ENCODE assay signal across 13 cellular contexts in the genomic region with DNA sequence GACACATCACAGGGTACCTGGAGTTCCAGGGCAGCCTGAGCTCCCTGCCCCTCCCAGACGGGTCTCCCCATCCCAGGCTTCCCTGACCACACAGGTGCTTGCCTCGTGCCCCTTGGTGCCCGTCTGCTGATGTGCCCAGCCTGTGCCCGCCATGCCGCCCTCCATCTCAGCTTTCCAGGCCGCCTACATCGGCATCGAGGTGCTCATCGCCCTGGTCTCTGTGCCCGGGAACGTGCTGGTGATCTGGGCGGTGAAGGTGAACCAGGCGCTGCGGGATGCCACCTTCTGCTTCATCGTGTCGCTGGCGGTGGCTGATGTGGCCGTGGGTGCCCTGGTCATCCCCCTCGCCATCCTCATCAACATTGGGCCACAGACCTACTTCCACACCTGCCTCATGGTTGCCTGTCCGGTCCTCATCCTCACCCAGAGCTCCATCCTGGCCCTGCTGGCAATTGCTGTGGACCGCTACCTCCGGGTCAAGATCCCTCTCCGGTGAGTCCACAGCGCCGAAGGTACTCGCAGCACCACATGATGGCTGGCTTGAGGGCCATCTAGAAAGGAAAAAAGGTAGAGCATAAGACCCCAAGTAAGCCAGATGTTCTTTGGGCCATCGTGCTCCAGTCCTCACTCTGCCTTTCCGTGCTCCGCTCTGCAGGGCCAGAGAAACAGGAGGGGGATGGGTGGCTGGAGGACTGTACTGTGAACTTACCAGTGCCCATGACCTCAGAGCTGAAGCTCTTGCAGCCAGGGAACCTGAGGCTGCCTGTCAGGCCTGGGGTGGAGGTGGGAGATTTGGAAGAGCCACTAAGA. TPM values are rescaled to one million over a fixed set of nuclear protein-coding genes. Genes with fewer than 3 reads are reported as not detected.
DNase-seq lines count a peak whose midpoint lies in the region; ATAC-seq, FAIRE-seq and TF ChIP-seq lines count a peak whose summit lies in the region.
"Had no signal": no experiment of that assay in that cellular context is flagged by ENCODE, and none has a peak within 500 bp of the region (broad histone marks: within the 10 kb centered on the region; RNA-seq: fewer than 3 reads in every experiment).

No MANE protein-coding gene starts in this region.

- H4K20me1 ChIP-seq in HepG2 (ENCODE audit: insufficient read depth, low read length), result no peaks in the 10 kb centered on the region

- no peak for FAIRE-seq in HepG2 (lab: Jason Lieb, UNC)

- no peak overlapping the region for H3K4me2 ChIP-seq in HepG2 (ENCODE audit: low read depth, low read length)

- CTCF ChIA-PET in activated CD4-positive, alpha-beta T cell treated with anti-CD3 and anti-CD28 coated beads, Interleukin-2, amount 10 ng/mL, durations not matched to agents 7 days and 5 days (lab: Charles Lee), result interaction anchor here (0.9 to 2.6 kb wide), 3 partner anchors 8 to 41 kb away, joined by 3 to 9 read pairs (median 7); no protein-coding TSS in a partner anchor
- CTCF ChIA-PET in HepG2 (lab: Yijun Ruan, JAX; ENCODE audit: low intra/inter-chr PET ratio, low total read pairs), result no interaction called here

- H3K27ac Mint-ChIP-seq in activated CD4-positive, alpha-beta T cell treated with anti-CD3 and anti-CD28 coated beads, Interleukin-2, amount 10 ng/mL, durations not matched to agents 7 days and 5 days, result no peak overlapping the region
- H3K27ac Mint-ChIP-seq: activated B cell treated with CpG ODN at 0.5 μM for 24 hours had no signal

- no peak for TF ChIP-seq POLR2A in HepG2 (IDR thresholded peaks at IDR 0.05; ENCODE audit: insufficient read depth in 1 of 2, low read depth in 2 of 2, low read length in 2 of 2)

- no peaks in the 10 kb centered on the region for H3K36me3 Mint-ChIP-seq in activated CD4-positive, alpha-beta T cell treated with anti-CD3 and anti-CD28 coated beads, Interleukin-2, amount 10 ng/mL, durations not matched to agents 7 days and 5 days (ENCODE audit: low read depth)

- ATAC-seq in HepG2, result peak; percentile 36

- no peaks in the 10 kb centered on the region for H3K79me2 ChIP-seq in HepG2 (ENCODE audit: insufficient read depth, low read length)

- H3K27me3 Mint-ChIP-seq in activated CD4-positive, alpha-beta T cell treated with anti-CD3 and anti-CD28 coated beads, Interleukin-2, amount 10 ng/mL, durations not matched to agents 7 days and 5 days, result peaks cover 49% of the 10 kb centered on the region

- BruUV-seq in HepG2 (replicated peaks; lab: Mats Ljungman, UMichigan), result no TSS peak

- peaks cover 4% of the 10 kb centered on the region for H3K4me1 Mint-ChIP-seq in activated CD4-positive, alpha-beta T cell treated with anti-CD3 and anti-CD28 coated beads, Interleukin-2, amount 10 ng/mL, durations not matched to agents 7 days and 5 days

- no peak for TF ChIP-seq CTCF in HepG2 (CRISPR knock-in tag; IDR thresholded peaks at IDR 0.05)

- intact Hi-C loops in HepG2 (cut with micrococcal nuclease; ENCODE audit: unreplicated experiment), result no loop called here

- H3K27ac ChIP-seq in cingulate gyrus (ENCODE audit: low read depth, low read length), result peak overlapping the region; percentile 96
- H3K27ac ChIP-seq in HepG2 (ENCODE audit: extremely low read length, insufficient read depth, low read length), result no peak overlapping the region
- H3K27ac ChIP-seq in subcutaneous abdominal adipose tissue (ENCODE audit: low read depth, low read length), result peak overlapping the region; percentile 72
- H3K27ac ChIP-seq: 22Rv1 had no signal

- H3K36me3 ChIP-seq in HepG2 (replicated peaks in 1 of 2; ENCODE audit: control insufficient read depth in 1 of 2, insufficient read depth in 2 of 2, low read length in 2 of 2) (no peaks in the 10 kb centered on the region), subcutaneous abdominal adipose tissue (ENCODE audit: control insufficient read depth in 5 of 5, insufficient read depth in 5 of 5, low read length in 5 of 5) (no peaks in the 10 kb centered on the region)

- H3K9me3 Mint-ChIP-seq in activated CD4-positive, alpha-beta T cell treated with anti-CD3 and anti-CD28 coated beads, Interleukin-2, amount 10 ng/mL, durations not matched to agents 7 days and 5 days, result no peaks in the 10 kb centered on the region
- H3K9me3 Mint-ChIP-seq: activated B cell treated with CpG ODN at 0.5 μM for 24 hours had no signal

- no peak overlapping the region for H2AFZ ChIP-seq in HepG2 (ENCODE audit: low read length)

- 48% methylated on average over 18 of the region's 29 CpGs for WGBS in HepG2 (ENCODE audit: low lambda C conversion rate)

- DNase-seq in activated CD4-positive, alpha-beta T cell treated with anti-CD3 and anti-CD28 coated beads, Interleukin-2, amount 10 ng/mL, durations not matched to agents 7 days and 5 days, result peak; percentile 5
- DNase-seq in activated CD4-positive, alpha-beta T cell treated with anti-CD3 and anti-CD28 coated beads, Interleukin-2, amount 50 U/mL, for 4 hours, result no peak
- DNase-seq in HepG2 (ENCODE audit: low spot score), result no peak
- no peak for DNase-seq in NCI-H1417 treated with DMSO at 0.1 percent for 48 hours (lab: John Stamatoyannopoulos, UW)
- no peak for DNase-seq in pons (ENCODE audit: low spot score)
- no peak for DNase-seq in SKM-1 treated with dmso at 0.1 percent for 144 hours (lab: John Stamatoyannopoulos, UW; ENCODE audit: unreplicated experiment)
- DNase-seq: activated B cell treated with CpG ODN at 0.5 μM for 24 hours, Kasumi-1 had no signal

- peaks cover 23% of the 10 kb centered on the region; the same call in 1 of the 2 replicates for H3K4me1 ChIP-seq in HepG2 (ENCODE audit: insufficient read depth, low read length)
- peaks cover 1 to 78% (median 71%) of the 10 kb centered on the region in 5 donors for H3K4me1 ChIP-seq in subcutaneous abdominal adipose tissue (ENCODE audit: control insufficient read depth in 5 of 5, insufficient read depth in 5 of 5, low read length in 5 of 5)

- H3K27me3 ChIP-seq in HepG2 (ENCODE audit: control insufficient read depth in 1 of 2, insufficient read depth in 2 of 2, low read length in 2 of 2) (peaks cover 7 to 30% of the 10 kb centered on the region in 2 experiments; a peak in 4 of 5 replicates), subcutaneous abdominal adipose tissue (ENCODE audit: control insufficient read depth in 5 of 5, insufficient read depth in 4 of 5, low read length in 5 of 5) (peaks cover 0 to 15% (median 6%) of the 10 kb centered on the region in 5 donors)

- no peak for TF ChIP-seq EP300 in HepG2 (IDR thresholded peaks at IDR 0.05; ENCODE audit: low read depth in 2 of 2, low read length in 2 of 2)
- TF ChIP-seq EP300 in HepG2 (CRISPR knock-in tag; IDR thresholded peaks at IDR 0.05; ENCODE audit: borderline replicate concordance), result no peak

- no peak for TF ChIP-seq RAD21 in HepG2 (CRISPR knock-in tag; IDR thresholded peaks at IDR 0.05)

- no peak overlapping the region for H3K4me3 ChIP-seq in HepG2 (replicated peaks in 1 of 3; ENCODE audit: insufficient read depth in 1 of 3, low read depth in 2 of 3, low read length in 3 of 3)
- peak overlapping the region; percentile 10 to 57 (median 50) for H3K4me3 ChIP-seq in subcutaneous abdominal adipose tissue (ENCODE audit: low read depth in 1 of 5, low read length in 5 of 5)

- in situ Hi-C loops in HepG2 (cut with HindIII; ENCODE audit: extremely low pct_ligation_motif_present, low pct_unique_long_range_greater_than_20kb), result no loop called here

- no peak overlapping the region for H3K4me3 Mint-ChIP-seq in activated CD4-positive, alpha-beta T cell treated with anti-CD3 and anti-CD28 coated beads, Interleukin-2, amount 10 ng/mL, durations not matched to agents 7 days and 5 days
- H3K4me3 Mint-ChIP-seq: activated B cell treated with CpG ODN at 0.5 μM for 24 hours had no signal

- no peaks in the 10 kb centered on the region for H3K9me3 ChIP-seq in HepG2 (ENCODE audit: low read length)
- H3K9me3 ChIP-seq in subcutaneous abdominal adipose tissue (ENCODE audit: control insufficient read depth in 5 of 5, low read length in 5 of 5), result no peaks in the 10 kb centered on the region

- H3K9ac ChIP-seq in HepG2 (ENCODE audit: insufficient read depth, low read depth, low read length) (no peak overlapping the region), subcutaneous abdominal adipose tissue (ENCODE audit: low read length in 5 of 5) (peak overlapping the region in 1 of 5 donors; percentile 53)

- POLR2A ChIA-PET in activated CD4-positive, alpha-beta T cell treated with anti-CD3 and anti-CD28 coated beads, Interleukin-2, amount 10 ng/mL, durations not matched to agents 7 days and 5 days (lab: Charles Lee), result no interaction called here
- POLR2A ChIA-PET in HepG2 (lab: Yijun Ruan, JAX), result no interaction called here

RNA-seq across cellular contexts. Expression of a gene that starts 1.4 kb away (rescaled TPM):
- not detected for total RNA-seq in activated CD4-positive, alpha-beta T cell treated with anti-CD3 and anti-CD28 coated beads, Interleukin-2, amount 10 ng/mL, durations not matched to agents 7 days and 5 days
- total RNA-seq in HepG2 (2016; rRNA removed; fragmentation: Illumina TruSeq; extraction: Trizol), result 0.08 and 0.11 TPM in 2 replicates
- total RNA-seq in HepG2 (2016; cell fraction: cytosol; rRNA removed; fragmentation: Illumina TruSeq; extraction: Trizol; ENCODE audit: low read depth), result not detected in 2 replicates
- 0.15 TPM in 1 of 2 replicates, not detected in the other for total RNA-seq in HepG2 (2016; cell fraction: insoluble cytoplasmic fraction; rRNA removed; fragmentation: Illumina TruSeq; extraction: Trizol)
- total RNA-seq in HepG2 (2016; cell fraction: membrane; rRNA removed; fragmentation: Illumina TruSeq; extraction: Trizol), result 0.10 TPM in 1 of 2 replicates, not detected in the other
- total RNA-seq in HepG2 (2016; cell fraction: nucleus; rRNA removed; fragmentation: Illumina TruSeq; extraction: Trizol), result 0.22 TPM in 1 of 2 replicates, not detected in the other
- not detected in 2 replicates for polyA plus RNA-seq in HepG2 (2011; rRNA removed)
- not detected in 2 replicates for polyA plus RNA-seq in HepG2 (2011; cell fraction: cytosol; rRNA removed)
- not detected in 2 replicates for polyA plus RNA-seq in HepG2 (2011; cell fraction: nucleus; rRNA removed)
- not detected in 2 replicates for polyA plus RNA-seq in HepG2 (2012)
- polyA plus RNA-seq in HepG2 (2016; cell fraction: cytosol; fragmentation: Illumina TruSeq; extraction: Trizol; ENCODE audit: low read depth), result not detected in 2 replicates
- polyA plus RNA-seq in HepG2 (2016; cell fraction: insoluble cytoplasmic fraction; fragmentation: Illumina TruSeq; extraction: Trizol; ENCODE audit: low read depth), result 0.11 TPM in 1 of 2 replicates, not detected in the other
- not detected in 2 replicates for polyA plus RNA-seq in HepG2 (2016; cell fraction: membrane; fragmentation: Illumina TruSeq; extraction: Trizol; ENCODE audit: low read depth)
- 0.17 TPM in 1 of 2 replicates, not detected in the other for polyA plus RNA-seq in HepG2 (2016; cell fraction: nucleus; fragmentation: Illumina TruSeq; extraction: Trizol; ENCODE audit: insufficient read depth, low read depth)
- polyA minus RNA-seq in HepG2 (2011; rRNA and poly(A)+ RNA removed; ENCODE audit: low replicate concordance), result 0.72 TPM in 1 of 2 replicates, not detected in the other
- not detected in 2 replicates for polyA minus RNA-seq in HepG2 (2011; cell fraction: cytosol; rRNA and poly(A)+ RNA removed)
- not detected in 2 replicates for polyA minus RNA-seq in HepG2 (2011; cell fraction: nucleus; rRNA and poly(A)+ RNA removed)
- total RNA-seq: activated B cell treated with CpG ODN at 0.5 μM for 24 hours, OCI-LY7 had no signal

RNA-seq across cellular contexts. Expression of a gene that starts 43.1 kb away (rescaled TPM):
- total RNA-seq in activated CD4-positive, alpha-beta T cell treated with anti-CD3 and anti-CD28 coated beads, Interleukin-2, amount 10 ng/mL, durations not matched to agents 7 days and 5 days, result not detected
- total RNA-seq in HepG2 (2016; rRNA removed; fragmentation: Illumina TruSeq; extraction: Trizol), result not detected in 2 replicates
- total RNA-seq in HepG2 (2016; cell fraction: cytosol; rRNA removed; fragmentation: Illumina TruSeq; extraction: Trizol; ENCODE audit: low read depth), result not detected in 2 replicates
- total RNA-seq in HepG2 (2016; cell fraction: insoluble cytoplasmic fraction; rRNA removed; fragmentation: Illumina TruSeq; extraction: Trizol), result not detected in 2 replicates
- not detected in 2 replicates for total RNA-seq in HepG2 (2016; cell fraction: membrane; rRNA removed; fragmentation: Illumina TruSeq; extraction: Trizol)
- not detected in 2 replicates for total RNA-seq in HepG2 (2016; cell fraction: nucleus; rRNA removed; fragmentation: Illumina TruSeq; extraction: Trizol)
- polyA plus RNA-seq in HepG2 (2011; rRNA removed), result not detected in 2 replicates
- not detected in 2 replicates for polyA plus RNA-seq in HepG2 (2011; cell fraction: cytosol; rRNA removed)
- polyA plus RNA-seq in HepG2 (2011; cell fraction: nucleus; rRNA removed), result not detected in 2 replicates
- polyA plus RNA-seq in HepG2 (2012), result not detected in 2 replicates
- polyA plus RNA-seq in HepG2 (2016; cell fraction: cytosol; fragmentation: Illumina TruSeq; extraction: Trizol; ENCODE audit: low read depth), result not detected in 2 replicates
- polyA plus RNA-seq in HepG2 (2016; cell fraction: insoluble cytoplasmic fraction; fragmentation: Illumina TruSeq; extraction: Trizol; ENCODE audit: low read depth), result not detected in 2 replicates
- polyA plus RNA-seq in HepG2 (2016; cell fraction: membrane; fragmentation: Illumina TruSeq; extraction: Trizol; ENCODE audit: low read depth), result not detected in 2 replicates
- polyA plus RNA-seq in HepG2 (2016; cell fraction: nucleus; fragmentation: Illumina TruSeq; extraction: Trizol; ENCODE audit: insufficient read depth, low read depth), result not detected in 2 replicates
- not detected in 2 replicates for polyA minus RNA-seq in HepG2 (2011; rRNA and poly(A)+ RNA removed; ENCODE audit: low replicate concordance)
- not detected in 2 replicates for polyA minus RNA-seq in HepG2 (2011; cell fraction: cytosol; rRNA and poly(A)+ RNA removed)
- polyA minus RNA-seq in HepG2 (2011; cell fraction: nucleus; rRNA and poly(A)+ RNA removed), result not detected in 2 replicates
- total RNA-seq: activated B cell treated with CpG ODN at 0.5 μM for 24 hours, OCI-LY7, omental fat pad had no signal

RNA-seq across cellular contexts. Expression of a gene that starts 46.7 kb away (rescaled TPM):
- total RNA-seq in activated CD4-positive, alpha-beta T cell treated with anti-CD3 and anti-CD28 coated beads, Interleukin-2, amount 10 ng/mL, durations not matched to agents 7 days and 5 days, result not detected
- total RNA-seq in HepG2 (2016; rRNA removed; fragmentation: Illumina TruSeq; extraction: Trizol), result not detected in 2 replicates
- not detected in 2 replicates for total RNA-seq in HepG2 (2016; cell fraction: cytosol; rRNA removed; fragmentation: Illumina TruSeq; extraction: Trizol; ENCODE audit: low read depth)
- total RNA-seq in HepG2 (2016; cell fraction: insoluble cytoplasmic fraction; rRNA removed; fragmentation: Illumina TruSeq; extraction: Trizol), result not detected in 2 replicates
- not detected in 2 replicates for total RNA-seq in HepG2 (2016; cell fraction: membrane; rRNA removed; fragmentation: Illumina TruSeq; extraction: Trizol)
- not detected in 2 replicates for total RNA-seq in HepG2 (2016; cell fraction: nucleus; rRNA removed; fragmentation: Illumina TruSeq; extraction: Trizol)
- polyA plus RNA-seq in HepG2 (2011; rRNA removed), result 0.04 TPM in 1 of 2 replicates, not detected in the other
- polyA plus RNA-seq in HepG2 (2011; cell fraction: cytosol; rRNA removed), result not detected in 2 replicates
- polyA plus RNA-seq in HepG2 (2011; cell fraction: nucleus; rRNA removed), result not detected in 2 replicates
- polyA plus RNA-seq in HepG2 (2012), result not detected in 2 replicates
- polyA plus RNA-seq in HepG2 (2016; cell fraction: cytosol; fragmentation: Illumina TruSeq; extraction: Trizol; ENCODE audit: low read depth), result not detected in 2 replicates
- not detected in 2 replicates for polyA plus RNA-seq in HepG2 (2016; cell fraction: insoluble cytoplasmic fraction; fragmentation: Illumina TruSeq; extraction: Trizol; ENCODE audit: low read depth)
- polyA plus RNA-seq in HepG2 (2016; cell fraction: membrane; fragmentation: Illumina TruSeq; extraction: Trizol; ENCODE audit: low read depth), result not detected in 2 replicates
- not detected in 2 replicates for polyA plus RNA-seq in HepG2 (2016; cell fraction: nucleus; fragmentation: Illumina TruSeq; extraction: Trizol; ENCODE audit: insufficient read depth, low read depth)
- not detected in 2 replicates for polyA minus RNA-seq in HepG2 (2011; rRNA and poly(A)+ RNA removed; ENCODE audit: low replicate concordance)
- polyA minus RNA-seq in HepG2 (2011; cell fraction: cytosol; rRNA and poly(A)+ RNA removed), result not detected in 2 replicates
- not detected in 2 replicates for polyA minus RNA-seq in HepG2 (2011; cell fraction: nucleus; rRNA and poly(A)+ RNA removed)
- total RNA-seq: activated B cell treated with CpG ODN at 0.5 μM for 24 hours, OCI-LY7 had no signal

RNA-seq across cellular contexts. Expression of a gene that starts 57.6 kb away (rescaled TPM):
- not detected for total RNA-seq in activated CD4-positive, alpha-beta T cell treated with anti-CD3 and anti-CD28 coated beads, Interleukin-2, amount 10 ng/mL, durations not matched to agents 7 days and 5 days
- total RNA-seq in HepG2 (2016; rRNA removed; fragmentation: Illumina TruSeq; extraction: Trizol), result 0.13 TPM in 1 of 2 replicates, not detected in the other
- total RNA-seq in HepG2 (2016; cell fraction: cytosol; rRNA removed; fragmentation: Illumina TruSeq; extraction: Trizol; ENCODE audit: low read depth), result not detected in 2 replicates
- 0.17 TPM in 1 of 2 replicates, not detected in the other for total RNA-seq in HepG2 (2016; cell fraction: insoluble cytoplasmic fraction; rRNA removed; fragmentation: Illumina TruSeq; extraction: Trizol)
- total RNA-seq in HepG2 (2016; cell fraction: membrane; rRNA removed; fragmentation: Illumina TruSeq; extraction: Trizol), result not detected in 2 replicates
- not detected in 2 replicates for total RNA-seq in HepG2 (2016; cell fraction: nucleus; rRNA removed; fragmentation: Illumina TruSeq; extraction: Trizol)
- polyA plus RNA-seq in HepG2 (2011; rRNA removed), result 0.09 and 0.17 TPM in 2 replicates
- polyA plus RNA-seq in HepG2 (2011; cell fraction: cytosol; rRNA removed), result 0.13 TPM in 2 replicates
- polyA plus RNA-seq in HepG2 (2011; cell fraction: nucleus; rRNA removed), result 0.12 and 0.35 TPM in 2 replicates
- not detected in 2 replicates for polyA plus RNA-seq in HepG2 (2012)
- not detected in 2 replicates for polyA plus RNA-seq in HepG2 (2016; cell fraction: cytosol; fragmentation: Illumina TruSeq; extraction: Trizol; ENCODE audit: low read depth)
- polyA plus RNA-seq in HepG2 (2016; cell fraction: insoluble cytoplasmic fraction; fragmentation: Illumina TruSeq; extraction: Trizol; ENCODE audit: low read depth), result not detected in 2 replicates
- polyA plus RNA-seq in HepG2 (2016; cell fraction: membrane; fragmentation: Illumina TruSeq; extraction: Trizol; ENCODE audit: low read depth), result not detected in 2 replicates
- 0.41 TPM in 1 of 2 replicates, not detected in the other for polyA plus RNA-seq in HepG2 (2016; cell fraction: nucleus; fragmentation: Illumina TruSeq; extraction: Trizol; ENCODE audit: insufficient read depth, low read depth)
- polyA minus RNA-seq in HepG2 (2011; rRNA and poly(A)+ RNA removed; ENCODE audit: low replicate concordance), result not detected in 2 replicates
- not detected in 2 replicates for polyA minus RNA-seq in HepG2 (2011; cell fraction: cytosol; rRNA and poly(A)+ RNA removed)
- polyA minus RNA-seq in HepG2 (2011; cell fraction: nucleus; rRNA and poly(A)+ RNA removed), result not detected in 2 replicates
- total RNA-seq: OCI-LY7 had no signal

Comparison
In these comparisons a context has a peak if more than half of its experiments do, and no peak if none do; other contexts are left out.
1. H3K4me3 ChIP-seq: peak in subcutaneous abdominal adipose tissue (5 of 5); none in HepG2 (0 of 3).